ENCODE assay signal across 9 cellular contexts in genomic region chr3:66442254-66443249, GRCh38. TPM values are rescaled to one million over a fixed set of nuclear protein-coding genes. Genes with fewer than 3 reads are reported as not detected.
A peak's percentile ranks its signal among the peaks of the same experiment; 100 is the strongest.
DNase-seq lines count a peak whose midpoint lies in the region; ATAC-seq, FAIRE-seq and TF ChIP-seq lines count a peak whose summit lies in the region.
"Had no signal": no experiment of that assay in that cellular context is flagged by ENCODE, and none has a peak within 500 bp of the region (broad histone marks: within the 10 kb centered on the region; RNA-seq: fewer than 3 reads in every experiment).

No MANE protein-coding gene starts in this region.

- H3K9me3 ChIP-seq in thyroid gland = no peaks in the 10 kb centered on the region

- H3K4me3 ChIP-seq in bronchial epithelial cell (ENCODE audit: low read depth, low read length) (no peak overlapping the region), thyroid gland (replicated peaks in 1 of 3) (no peak overlapping the region)

- peaks cover 14% of the 10 kb centered on the region for H3K4me1 Mint-ChIP-seq in activated CD4-positive, alpha-beta memory T cell treated with anti-CD3 and anti-CD28 coated beads, Interleukin-2, amount 10 ng/mL, durations not matched to agents 7 days and 5 days

- no peak for FAIRE-seq in bronchial epithelial cell (lab: Jason Lieb, UNC)

- H3K27me3 ChIP-seq in bronchial epithelial cell (ENCODE audit: control insufficient read depth, insufficient read depth, low read length) = no peaks in the 10 kb centered on the region
- H3K27me3 ChIP-seq in thyroid gland = no peaks in the 10 kb centered on the region

- no peaks in the 10 kb centered on the region for H3K9me3 Mint-ChIP-seq in activated CD4-positive, alpha-beta memory T cell treated with anti-CD3 and anti-CD28 coated beads, Interleukin-2, amount 10 ng/mL, durations not matched to agents 7 days and 5 days
- H3K9me3 Mint-ChIP-seq: stimulated activated naive CD8-positive, alpha-beta T cell treated with anti-CD3 and anti-CD28 coated beads, Interleukin-15, Interleukin-2, amounts not matched to agents 100 ng/mL and 50 ng/mL, for 24 hours had no signal

- H3K27me3 Mint-ChIP-seq in activated CD4-positive, alpha-beta memory T cell treated with anti-CD3 and anti-CD28 coated beads, Interleukin-2, amount 10 ng/mL, durations not matched to agents 7 days and 5 days = no peaks in the 10 kb centered on the region
- H3K27me3 Mint-ChIP-seq: stimulated activated naive CD8-positive, alpha-beta T cell treated with anti-CD3 and anti-CD28 coated beads, Interleukin-15, Interleukin-2, amounts not matched to agents 100 ng/mL and 50 ng/mL, for 24 hours had no signal

- intact Hi-C loops in left colon (cut with DNase I, micrococcal nuclease) = no loop called here
- intact Hi-C loops in thyroid gland (cut with DNase I) = no loop called here

- no peak overlapping the region for H3K27ac Mint-ChIP-seq in activated CD4-positive, alpha-beta memory T cell treated with anti-CD3 and anti-CD28 coated beads, Interleukin-2, amount 10 ng/mL, durations not matched to agents 7 days and 5 days
- H3K27ac Mint-ChIP-seq: stimulated activated naive CD8-positive, alpha-beta T cell treated with anti-CD3 and anti-CD28 coated beads, Interleukin-15, Interleukin-2, amounts not matched to agents 100 ng/mL and 50 ng/mL, for 24 hours had no signal

- TF ChIP-seq CTCF in bronchial epithelial cell (IDR thresholded peaks at IDR 0.05; ENCODE audit: insufficient read depth, low read length, severe bottlenecking) = no peak
- TF ChIP-seq CTCF in thyroid gland (IDR thresholded peaks at IDR 0.05) = no peak

- H3K27ac ChIP-seq in thyroid gland = peak overlapping the region; percentile 51 to 69 (median 57)

- peak; percentile 84 for ATAC-seq in left colon
- no peak for ATAC-seq in GM19397 (IDR thresholded peaks at IDR 0.05; ENCODE audit: unreplicated experiment)
- ATAC-seq in GM19455 (IDR thresholded peaks at IDR 0.05; ENCODE audit: unreplicated experiment) = no peak

- H3K36me3 Mint-ChIP-seq in activated CD4-positive, alpha-beta memory T cell treated with anti-CD3 and anti-CD28 coated beads, Interleukin-2, amount 10 ng/mL, durations not matched to agents 7 days and 5 days (ENCODE audit: low read depth) = peaks cover 19% of the 10 kb centered on the region

- H3K4me3 Mint-ChIP-seq in activated CD4-positive, alpha-beta memory T cell treated with anti-CD3 and anti-CD28 coated beads, Interleukin-2, amount 10 ng/mL, durations not matched to agents 7 days and 5 days = no peak overlapping the region
- H3K4me3 Mint-ChIP-seq: stimulated activated naive CD8-positive, alpha-beta T cell treated with anti-CD3 and anti-CD28 coated beads, Interleukin-15, Interleukin-2, amounts not matched to agents 100 ng/mL and 50 ng/mL, for 24 hours had no signal

- H3K36me3 ChIP-seq in bronchial epithelial cell (ENCODE audit: control insufficient read depth, insufficient read depth, low read length) (no peaks in the 10 kb centered on the region), thyroid gland (no peaks in the 10 kb centered on the region)

- DNase-seq in AG08396 (ENCODE audit: low spot score) (peak; percentile 75), NCI-H146 (lab: John Stamatoyannopoulos, UW) (peak; percentile 74), bronchial epithelial cell (ENCODE audit: low read depth) (peak; percentile 77), left colon (peak; percentile 63 to 86), thyroid gland (peak; percentile 48 to 72)
- DNase-seq in activated CD4-positive, alpha-beta memory T cell treated with anti-CD3 and anti-CD28 coated beads, Interleukin-2, amount 10 ng/mL, durations not matched to agents 7 days and 5 days = no peak

- CTCF ChIA-PET in activated CD4-positive, alpha-beta memory T cell treated with anti-CD3 and anti-CD28 coated beads, Interleukin-2, amount 10 ng/mL, durations not matched to agents 7 days and 5 days (lab: Charles Lee) = no interaction called here

- WGBS in thyroid gland, 2 donors = 52 to 59% methylated on average over 15 of the region's 15 CpGs

- no peak for TF ChIP-seq POLR2A in thyroid gland (IDR thresholded peaks at IDR 0.05)

- peaks cover 30 to 43% of the 10 kb centered on the region in 2 donors for H3K4me1 ChIP-seq in thyroid gland

- POLR2A ChIA-PET in activated CD4-positive, alpha-beta memory T cell treated with anti-CD3 and anti-CD28 coated beads, Interleukin-2, amount 10 ng/mL, durations not matched to agents 7 days and 5 days (lab: Charles Lee) = no interaction called here

RNA-seq across cellular contexts. Expression of gene LRIG1, which starts 58.3 kb away (rescaled TPM):
- 11.6 and 30.9 TPM in 2 replicates for total RNA-seq in bronchial epithelial cell
- total RNA-seq in left colon = 10 to 100 TPM; 55.4 to 57.0 TPM
- total RNA-seq in thyroid gland = 10 to 100 TPM; 45.8 to 69.7 (median 61.7) TPM
- total RNA-seq in activated CD4-positive, alpha-beta memory T cell treated with anti-CD3 and anti-CD28 coated beads, Interleukin-2, amount 10 ng/mL, durations not matched to agents 7 days and 5 days = 10 to 100 TPM; 43.0 to 43.7 TPM
